8 cellular contexts compared by ENCODE assay signal in the genomic region with DNA sequence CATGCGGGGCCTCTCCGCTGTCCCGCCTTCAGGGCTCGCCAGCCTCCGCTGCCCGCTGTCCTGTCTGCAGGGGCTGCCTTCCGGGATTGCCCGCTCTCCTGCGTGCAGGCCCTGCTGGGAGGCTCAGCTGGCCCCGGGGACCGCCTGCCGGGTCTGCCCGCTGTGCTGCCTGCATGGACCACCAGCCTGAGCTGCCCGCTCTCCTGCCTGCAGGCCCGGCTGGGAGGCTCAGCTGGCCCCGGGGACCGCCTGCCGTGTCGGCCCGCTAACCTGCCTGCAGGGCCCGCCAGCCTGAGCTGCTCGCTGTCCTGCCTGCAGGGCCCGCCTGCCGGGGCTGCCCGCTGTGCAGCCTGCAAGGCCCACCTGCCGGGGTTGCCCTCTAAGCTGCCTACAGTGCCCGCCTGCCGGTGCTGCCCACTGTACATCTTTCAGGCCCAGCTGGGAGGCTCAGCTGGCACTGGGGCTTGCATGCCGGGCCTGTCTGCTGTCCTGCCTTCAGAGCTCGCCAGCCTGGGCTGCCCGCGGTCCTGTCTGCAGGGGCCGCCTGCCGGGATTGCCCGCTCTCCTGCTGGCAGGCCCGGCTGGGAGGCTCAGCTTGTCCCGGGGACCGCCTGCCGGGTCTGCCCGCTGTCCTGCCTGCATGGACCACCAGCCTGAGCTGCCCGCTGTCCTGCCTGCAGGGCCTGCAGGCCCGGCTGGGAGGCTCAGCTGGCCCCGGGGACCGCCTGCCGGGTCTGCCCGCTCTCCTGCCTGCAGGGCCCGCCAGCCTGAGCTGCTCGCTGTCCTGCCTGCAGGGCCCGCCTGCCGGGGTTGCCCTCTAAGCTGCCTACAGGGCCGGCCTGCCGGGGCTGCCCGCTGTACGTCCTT.
DNase-seq lines count a peak whose midpoint lies in the region; ATAC-seq and TF ChIP-seq lines count a peak whose summit lies in the region.

No MANE protein-coding gene starts in this region.

- peak overlapping the region in 5 of 7 donors; percentile 79 to 85 (median 82) for H3K27ac Mint-ChIP-seq in CD4-positive, alpha-beta memory T cell

- CTCF ChIA-PET in CD4-positive, alpha-beta memory T cell (lab: Charles Lee; ENCODE audit: partially characterized antibody): interaction anchor here (1.2 kb wide), 1 partner anchor 191 kb away, joined by 5 read pairs; the partner anchor contains the start of gene C10orf143
- CTCF ChIA-PET in mammary epithelial cell (lab: Charles Lee; ENCODE audit: low non-redundant PET): no interaction called here

- H2AFZ ChIP-seq in mammary epithelial cell (ENCODE audit: low read depth, low read length): no peak overlapping the region

- H2BK15ac ChIP-seq in mesendoderm (replicated peaks; ENCODE audit: low read depth): no peak overlapping the region

- POLR2A ChIA-PET in CD4-positive, alpha-beta memory T cell (lab: Charles Lee; ENCODE audit: partially characterized antibody): interaction anchor here (0.7 to 2.3 kb wide), 3 partner anchors 129 to 834 kb away, joined by 4 to 19 read pairs (median 6); partner anchors contain the start of genes C10orf143 and MGMT

- no peak overlapping the region for H4K8ac ChIP-seq in mesendoderm (ENCODE audit: low read depth, low read length)

- H3K9me3 Mint-ChIP-seq in CD4-positive, alpha-beta memory T cell: peaks cover 6 to 74% (median 53%) of the 10 kb centered on the region in 8 donors

- no peak overlapping the region for H3K4me2 ChIP-seq in mesendoderm (ENCODE audit: low read length)
- no peak overlapping the region for H3K4me2 ChIP-seq in mammary epithelial cell (ENCODE audit: insufficient read depth, low read depth, low read length)

- TF ChIP-seq CTCF in fibroblast of the aortic adventitia (IDR thresholded peaks at IDR 0.05; ENCODE audit: insufficient read depth, low read length) (no peak), mammary epithelial cell (conservative IDR thresholded peaks at IDR 0.05 in 1 of 2, IDR thresholded peaks at IDR 0.05 in 1 of 2; ENCODE audit: extremely low read depth in 1 of 2, insufficient read depth in 1 of 2, low read depth in 1 of 2, low read length in 2 of 2) (no peak)

- no peak overlapping the region for H3K4ac ChIP-seq in mesendoderm (ENCODE audit: low read depth, low read length)

- H3K79me2 ChIP-seq in mesendoderm (ENCODE audit: control insufficient read depth, insufficient read depth, low read length): no peaks in the 10 kb centered on the region
- H3K79me2 ChIP-seq in mammary epithelial cell (ENCODE audit: insufficient read depth, low read length): no peaks in the 10 kb centered on the region

- ATAC-seq in HG03520 (IDR thresholded peaks at IDR 0.05; ENCODE audit: unreplicated experiment): peak; percentile 46
- ATAC-seq in GM18870 (IDR thresholded peaks at IDR 0.05; ENCODE audit: unreplicated experiment): no peak

- H3K79me1 ChIP-seq in mesendoderm (ENCODE audit: low read length): no peaks in the 10 kb centered on the region

- H3K4me1 ChIP-seq in CD4-positive, alpha-beta memory T cell (ENCODE audit: insufficient read depth, low read length): peaks cover 6% of the 10 kb centered on the region
- H3K4me1 ChIP-seq in mesendoderm (ENCODE audit: control insufficient read depth, low read depth, low read length) (no peaks in the 10 kb centered on the region), mammary epithelial cell (ENCODE audit: insufficient read depth, low read length) (no peaks in the 10 kb centered on the region)

- no peaks in the 10 kb centered on the region for H3K27me3 ChIP-seq in CD4-positive, alpha-beta memory T cell (ENCODE audit: insufficient read depth, low read length)
- H3K27me3 ChIP-seq in mesendoderm (ENCODE audit: insufficient read depth, low read length, poor library complexity) (no peaks in the 10 kb centered on the region), mammary epithelial cell (ENCODE audit: insufficient read depth, low read length) (no peaks in the 10 kb centered on the region)

- in situ Hi-C loops in mammary epithelial cell (cut with MboI; ENCODE audit: low sequenced_read_pairs in 2 of 2): no loop called here

- no peak overlapping the region for H2BK120ac ChIP-seq in mesendoderm (ENCODE audit: low read depth, low read length)

- H3K27me3 Mint-ChIP-seq in CD4-positive, alpha-beta memory T cell: no peaks in the 10 kb centered on the region

- DNase-seq in CD4-positive, alpha-beta memory T cell: peak; percentile 65 to 75 (median 69)
- peak; percentile 7 to 40 (median 23) for DNase-seq in activated CD8-positive, alpha-beta memory T cell treated with anti-CD3 and anti-CD28 coated beads for 48 hours (ENCODE audit: low read depth in 2 of 3, low spot score in 2 of 3)
- DNase-seq in fibroblast of the aortic adventitia (ENCODE audit: low read depth) (peak; percentile 76), mesendoderm (no peak), mammary epithelial cell (no peak)
- peak; percentile 87 for DNase-seq in stimulated activated CD4-positive, alpha-beta T cell treated with anti-CD3 and anti-CD28 coated beads, Interleukin-1b, Interleukin-23, amount 100 ng/mL, for 48 hours

- H3K36me3 ChIP-seq in CD4-positive, alpha-beta memory T cell (ENCODE audit: insufficient read depth, low read length): no peaks in the 10 kb centered on the region
- no peaks in the 10 kb centered on the region for H3K36me3 ChIP-seq in mesendoderm (ENCODE audit: control insufficient read depth, insufficient read depth, low read length)
- H3K36me3 ChIP-seq in mammary epithelial cell (ENCODE audit: insufficient read depth, low read length): no peaks in the 10 kb centered on the region

- H2AK5ac ChIP-seq in mesendoderm (ENCODE audit: low read length): no peak overlapping the region

- peaks cover 7 to 20% of the 10 kb centered on the region in 2 donors for H3K36me3 Mint-ChIP-seq in CD4-positive, alpha-beta memory T cell

- no peak overlapping the region for H3K56ac ChIP-seq in mesendoderm (ENCODE audit: low read length)

- H4K5ac ChIP-seq in mesendoderm (ENCODE audit: low read length): no peak overlapping the region

- intact Hi-C loops in CD4-positive, alpha-beta memory T cell (cut with micrococcal nuclease): loop anchor here (5.0 kb wide), 1 partner anchor 834 kb away; the partner anchor contains the start of gene MGMT
- intact Hi-C loops in mammary epithelial cell (cut with micrococcal nuclease): no loop called here

- no peak overlapping the region for H2BK5ac ChIP-seq in mesendoderm (ENCODE audit: low read length)

- no peak overlapping the region for H3K18ac ChIP-seq in mesendoderm (ENCODE audit: low read length)

- H3K4me3 Mint-ChIP-seq in CD4-positive, alpha-beta memory T cell: peak overlapping the region; percentile 26 to 85 (median 76)

- peak overlapping the region in 1 of 2 donors; percentile 9 for H3K4me3 ChIP-seq in CD4-positive, alpha-beta memory T cell (ENCODE audit: low read length in 2 of 2)
- peak overlapping the region; percentile 67 for H3K4me3 ChIP-seq in fibroblast of the aortic adventitia (ENCODE audit: low read depth, low read length)
- no peak overlapping the region for H3K4me3 ChIP-seq in mesendoderm (ENCODE audit: low read length)
- no peak overlapping the region for H3K4me3 ChIP-seq in mammary epithelial cell (replicated peaks in 1 of 3; ENCODE audit: insufficient read depth in 1 of 3, low read depth in 2 of 3, low read length in 3 of 3)

- peaks cover 5 to 26% (median 8%) of the 10 kb centered on the region in 4 donors for H3K4me1 Mint-ChIP-seq in CD4-positive, alpha-beta memory T cell

- H3K9me3 ChIP-seq in CD4-positive, alpha-beta memory T cell (ENCODE audit: control insufficient read depth in 1 of 2, low read length in 2 of 2): peaks cover 0 to 16% of the 10 kb centered on the region in 2 donors
- H3K9me3 ChIP-seq in mammary epithelial cell (replicated peaks; ENCODE audit: insufficient read depth, low read length): peaks cover 14% of the 10 kb centered on the region

- H3K27ac ChIP-seq in CD4-positive, alpha-beta memory T cell (ENCODE audit: low read depth, low read length): peak overlapping the region; percentile 25
- H3K27ac ChIP-seq in mesendoderm (ENCODE audit: low read depth, low read length) (no peak overlapping the region), mammary epithelial cell (ENCODE audit: insufficient read depth, low read depth, low read length) (no peak overlapping the region)

- no TSS peak for BruUV-seq in mammary epithelial cell (replicated peaks; lab: Mats Ljungman, UMichigan)

- H4K20me1 ChIP-seq in mammary epithelial cell (ENCODE audit: insufficient read depth, low read length): no peaks in the 10 kb centered on the region

- H3K23ac ChIP-seq in mesendoderm (ENCODE audit: low read length): no peak overlapping the region

- dilution Hi-C loops in mammary epithelial cell (cut with HindIII; ENCODE audit: low sequenced_read_pairs): no loop called here

- no peak overlapping the region for H3K9ac ChIP-seq in mesendoderm (ENCODE audit: low read length)
- H3K9ac ChIP-seq in mammary epithelial cell (ENCODE audit: insufficient read depth, low read length): no peak overlapping the region

- WGBS in mesendoderm (ENCODE audit: extremely low coverage, insufficient coverage, low lambda C conversion rate): no CpG with 5 or more reads among the region's 54 CpGs
- no CpG with 5 or more reads among the region's 54 CpGs for WGBS in mammary epithelial cell (ENCODE audit: low coverage, missing lambda C conversion rate)

Comparison
In these comparisons a context has a peak if more than half of its experiments do, and no peak if none do; other contexts are left out.
1. DNase-seq: peak in CD4-positive, alpha-beta memory T cell (5 of 5), activated CD8-positive, alpha-beta memory T cell treated with anti-CD3 and anti-CD28 coated beads for 48 hours (3 of 3), fibroblast of the aortic adventitia (single experiment) and stimulated activated CD4-positive, alpha-beta T cell treated with anti-CD3 and anti-CD28 coated beads, Interleukin-1b, Interleukin-23, amount 100 ng/mL, for 48 hours (single experiment); none in mesendoderm (single experiment) and mammary epithelial cell (single experiment).